Comparison of ENCODE assay signal across 8 cellular contexts in genomic region chr13:60398949-60399589, GRCh38. TPM values are rescaled to one million over a fixed set of nuclear protein-coding genes. Genes with fewer than 3 reads are reported as not detected.
DNase-seq lines count a peak whose midpoint lies in the region; ATAC-seq and TF ChIP-seq lines count a peak whose summit lies in the region.

No MANE protein-coding gene starts in this region.

- H3K4me3 Mint-ChIP-seq in mesothelial cell of epicardium = peak overlapping the region; percentile 89

- no peak for ATAC-seq in HG03097 (IDR thresholded peaks at IDR 0.05; ENCODE audit: low FRiP score, unreplicated experiment)

- H3K4me3 ChIP-seq in astrocyte of the cerebellum (ENCODE audit: low read depth, low read length) = peak overlapping the region; percentile 67

- in situ Hi-C loops in ACHN (cut with HindIII; ENCODE audit: low pct_ligation_motif_present, low pct_unique_long_range_greater_than_20kb, low sequenced_read_pairs) (no loop called here), astrocyte of the cerebellum (cut with HindIII; ENCODE audit: low sequenced_read_pairs) (no loop called here)

- DNase-seq in ACHN (peak; percentile 21), HPDE6-E6E7 (ENCODE audit: extremely low spot score) (peak; percentile 6), astrocyte of the cerebellum (ENCODE audit: low read depth) (no peak), mesothelial cell of epicardium (ENCODE audit: low spot score in 2 of 2, unreplicated experiment in 2 of 2) (no peak), head of caudate nucleus (no peak), KG1 (lab: John Stamatoyannopoulos, UW) (no peak)
- DNase-seq in NK-92 treated with Interleukin-12 subunit alpha and Interleukin-12 subunit beta, amount 100 ng/mL, for 24 hours (lab: John Stamatoyannopoulos, UW) = no peak

- H3K9me3 Mint-ChIP-seq in mesothelial cell of epicardium = no peaks in the 10 kb centered on the region

- no peaks in the 10 kb centered on the region for H3K36me3 Mint-ChIP-seq in mesothelial cell of epicardium

- no peaks in the 10 kb centered on the region for H3K27me3 Mint-ChIP-seq in mesothelial cell of epicardium (ENCODE audit: low read depth)

- TF ChIP-seq CTCF in astrocyte of the cerebellum (IDR thresholded peaks at IDR 0.05; ENCODE audit: low read depth, low read length, missing control alignments) = no peak
- no peak for TF ChIP-seq CTCF in mesothelial cell of epicardium (IDR thresholded peaks at IDR 0.05; ENCODE audit: unreplicated experiment)

- intact Hi-C loops in head of caudate nucleus (cut with DNase I) = loop anchor here (10.0 kb wide), 1 partner anchor 234 kb away; the partner anchor contains the start of gene DIAPH3

- peak overlapping the region; percentile 90 for H3K27ac Mint-ChIP-seq in mesothelial cell of epicardium

- H3K4me1 Mint-ChIP-seq in mesothelial cell of epicardium = peaks cover 38% of the 10 kb centered on the region

RNA-seq across cellular contexts. Expression of gene TDRD3, which starts 2.0 kb away (rescaled TPM):
- total RNA-seq in mesothelial cell of epicardium = 47.6 to 50.8 TPM (median 50.6 TPM) in 3 replicates

Comparison
In these comparisons a context has a peak if more than half of its experiments do, and no peak if none do; other contexts are left out.
1. DNase-seq: peak in ACHN (single experiment) and HPDE6-E6E7 (single experiment); none in astrocyte of the cerebellum (single experiment), mesothelial cell of epicardium (0 of 2), head of caudate nucleus (0 of 42), NK-92 treated with Interleukin-12 subunit alpha and Interleukin-12 subunit beta, amount 100 ng/mL, for 24 hours (single experiment) and KG1 (single experiment).